Comparison of ENCODE assay signal across 11 cellular contexts in genomic region chr10:50561266-50561665, GRCh38.
DNase-seq lines count a peak whose midpoint lies in the region; ATAC-seq, FAIRE-seq and TF ChIP-seq lines count a peak whose summit lies in the region.
"Had no signal": no experiment of that assay in that cellular context is flagged by ENCODE, and none has a peak within 500 bp of the region (broad histone marks: within the 10 kb centered on the region; RNA-seq: fewer than 3 reads in every experiment).

No MANE protein-coding gene starts in this region.

- H3K4me3 Mint-ChIP-seq in activated T-cell treated with anti-CD3 and anti-CD28 coated beads, Interleukin-2, amount 50 U/mL, for 72 hours, result no peak overlapping the region

- in situ Hi-C loops in KBM-7 (cut with MboI; ENCODE audit: low pct_unique_long_range_greater_than_20kb, low sequenced_read_pairs), result no loop called here

- H3K4me1 Mint-ChIP-seq in activated T-cell treated with anti-CD3 and anti-CD28 coated beads, Interleukin-2, amount 50 U/mL, for 72 hours (ENCODE audit: low read depth), result no peaks in the 10 kb centered on the region

- H3K4me1 ChIP-seq in kidney (ENCODE audit: control insufficient read depth in 1 of 2, insufficient read depth in 1 of 2, low read depth in 1 of 2, low read length in 2 of 2), result peaks cover 21 to 33% of the 10 kb centered on the region in 2 donors

- H3K36me3 Mint-ChIP-seq in activated T-cell treated with anti-CD3 and anti-CD28 coated beads, Interleukin-2, amount 50 U/mL, for 72 hours (ENCODE audit: insufficient read depth in 2 of 2), result no peaks in the 10 kb centered on the region

- H3K27ac Mint-ChIP-seq in activated T-cell treated with anti-CD3 and anti-CD28 coated beads, Interleukin-2, amount 50 U/mL, for 72 hours, result no peak overlapping the region

- H3K9me3 ChIP-seq in kidney (ENCODE audit: control insufficient read depth in 1 of 2, low read length in 2 of 2), result no peaks in the 10 kb centered on the region

- no peak for ATAC-seq in activated T-cell treated with anti-CD3 and anti-CD28 coated beads, Interleukin-2, amount 50 U/mL, for 72 hours (replicated peaks in 1 of 2)

- no peaks in the 10 kb centered on the region for H3K36me3 ChIP-seq in kidney (ENCODE audit: control insufficient read depth in 1 of 2, insufficient read depth in 2 of 2, low read length in 2 of 2)

- no peaks in the 10 kb centered on the region for H3K27me3 Mint-ChIP-seq in activated T-cell treated with anti-CD3 and anti-CD28 coated beads, Interleukin-2, amount 50 U/mL, for 72 hours (ENCODE audit: low read depth)

- peak; percentile 91 for FAIRE-seq in kidney (lab: Jason Lieb, UNC)

- peak overlapping the region; percentile 36 to 81 for H3K27ac ChIP-seq in kidney (ENCODE audit: low read depth in 2 of 2, low read length in 2 of 2)

- no peak overlapping the region for H3K9ac ChIP-seq in kidney (ENCODE audit: low read length in 2 of 2)

- no peaks in the 10 kb centered on the region for H3K9me3 Mint-ChIP-seq in activated T-cell treated with anti-CD3 and anti-CD28 coated beads, Interleukin-2, amount 50 U/mL, for 72 hours

- DNase-seq in HS-5 (ENCODE audit: low read depth), result peak; percentile 61
- peak; percentile 90 to 98 for DNase-seq in cardiac fibroblast (ENCODE audit: low read depth in 2 of 2)
- DNase-seq in kidney, result no peak
- peak; percentile 79 for DNase-seq in superior temporal gyrus (ENCODE audit: extremely low spot score)
- no peak for DNase-seq in activated T-cell treated with anti-CD3 and anti-CD28 coated beads, Interleukin-2, amount 50 U/mL, for 72 hours
- DNase-seq in KBM-7, result no peak
- DNase-seq in SIG-M5 (lab: John Stamatoyannopoulos, UW), result no peak
- no peak for DNase-seq in NCI-H1436 (lab: John Stamatoyannopoulos, UW)
- DNase-seq: NCI-H2227 treated with DMSO at 0.1 percent for 48 hours, occipital lobe, T-helper 9 cell had no signal

- TF ChIP-seq CTCF in cardiac fibroblast (IDR thresholded peaks at IDR 0.05; ENCODE audit: low read depth, low read length) (no peak), kidney (IDR thresholded peaks at IDR 0.05; ENCODE audit: borderline replicate concordance, extremely low read depth, insufficient read depth) (no peak)

- H3K4me3 ChIP-seq in cardiac fibroblast (replicated peaks in 1 of 2; ENCODE audit: low read depth in 2 of 2, low read length in 2 of 2) (no peak overlapping the region), kidney (ENCODE audit: low read length in 2 of 2) (peak overlapping the region in 1 of 2 donors; percentile 19)

- intact Hi-C loops in kidney (cut with DNase I), result no loop called here

Comparison
In these comparisons a context has a peak if more than half of its experiments do, and no peak if none do; other contexts are left out.
1. DNase-seq: peak in HS-5 (single experiment), cardiac fibroblast (2 of 2) and superior temporal gyrus (single experiment); none in kidney (single experiment), activated T-cell treated with anti-CD3 and anti-CD28 coated beads, Interleukin-2, amount 50 U/mL, for 72 hours (0 of 2), KBM-7 (single experiment), SIG-M5 (single experiment) and NCI-H1436 (single experiment).